ENCODE assay signal across 16 cellular contexts in the genomic region with DNA sequence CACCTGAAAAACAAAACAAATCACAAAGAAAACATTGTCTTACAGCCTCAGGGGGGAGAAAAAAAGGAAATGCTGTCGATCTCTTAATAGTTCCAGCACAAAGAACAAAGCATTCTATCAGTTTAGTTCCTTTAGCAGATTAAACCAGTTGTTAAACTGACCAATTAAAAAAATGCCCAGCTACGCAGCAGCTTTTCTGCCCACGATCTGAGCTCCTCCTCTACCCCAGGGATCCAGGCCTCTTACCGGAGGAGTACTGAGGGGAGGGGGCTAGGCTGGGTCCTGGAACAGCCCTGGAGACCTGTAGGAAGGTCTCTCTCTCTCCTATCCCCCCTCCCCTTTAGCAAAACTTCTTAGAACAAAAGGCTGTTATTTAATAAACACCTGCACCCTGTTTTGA. TPM values are rescaled to one million over a fixed set of nuclear protein-coding genes. Genes with fewer than 3 reads are reported as not detected.
DNase-seq lines count a peak whose midpoint lies in the region; ATAC-seq, FAIRE-seq and TF ChIP-seq lines count a peak whose summit lies in the region.
"Had no signal": no experiment of that assay in that cellular context is flagged by ENCODE, and none has a peak within 500 bp of the region (broad histone marks: within the 10 kb centered on the region; RNA-seq: fewer than 3 reads in every experiment).

No MANE protein-coding gene starts in this region.

- FAIRE-seq in HepG2 (lab: Jason Lieb, UNC): no peak
- no peak for FAIRE-seq in H1 (lab: Jason Lieb, UNC)
- FAIRE-seq: A549, GM12891 had no signal

- H3K4me2 ChIP-seq in HepG2 (ENCODE audit: low read depth, low read length) (peak overlapping the region; percentile 91), H1 (ENCODE audit: insufficient read depth in 1 of 2, low read depth in 2 of 2, low read length in 2 of 2) (peak overlapping the region; percentile 68 to 91)
- H3K4me2 ChIP-seq: A549 had no signal

- H3K4me1 ChIP-seq in HepG2 (ENCODE audit: insufficient read depth, low read length) (peaks cover 85% of the 10 kb centered on the region), right lobe of liver (no peaks in the 10 kb centered on the region), H1 (replicated peaks in 1 of 4; ENCODE audit: control insufficient read depth in 3 of 4, insufficient read depth in 4 of 4, low read length in 3 of 4) (peaks cover 18 to 33% (median 26%) of the 10 kb centered on the region in 4 experiments), mucosa of stomach (ENCODE audit: control insufficient read depth, insufficient read depth, low read length) (peaks cover 5% of the 10 kb centered on the region), Peyer's patch (peaks cover 0 to 18% (median 0%) of the 10 kb centered on the region in 4 donors)
- H3K4me1 ChIP-seq: A549 had no signal

- 0 out of 2 replicates have a peak overlapping the region, but pooled peaks have one; percentile 3 for H2BK15ac ChIP-seq in H1 (ENCODE audit: low read length)

- peak overlapping the region; percentile 95 for H2BK12ac ChIP-seq in H1 (ENCODE audit: low read depth, low read length)

- ATAC-seq in HepG2 (peak; percentile 5; the same call in 2 of the 3 replicates), right lobe of liver (no peak), GM21515 (IDR thresholded peaks at IDR 0.05; ENCODE audit: unreplicated experiment) (no peak), HG03354 (IDR thresholded peaks at IDR 0.05; ENCODE audit: poor library complexity, severe bottlenecking, unreplicated experiment) (no peak)
- ATAC-seq: A549 had no signal

- TF ChIP-seq CTCF in HepG2 (CRISPR knock-in tag; IDR thresholded peaks at IDR 0.05) (no peak), right lobe of liver (IDR thresholded peaks at IDR 0.05) (no peak), H1 (IDR thresholded peaks at IDR 0.05; ENCODE audit: control extremely low read depth in 1 of 3, insufficient read depth in 1 of 3, low read depth in 1 of 3, low read length in 3 of 3) (no peak), Peyer's patch (IDR thresholded peaks at IDR 0.05) (no peak)

- H2AK5ac ChIP-seq in H1 (ENCODE audit: low read depth, low read length): peak overlapping the region; percentile 95

- H2BK120ac ChIP-seq in H1 (replicated peaks; ENCODE audit: low read depth, low read length): peak overlapping the region; percentile 91

- no peak overlapping the region for H2AFZ ChIP-seq in HepG2 (ENCODE audit: low read length)
- H2AFZ ChIP-seq in H1 (ENCODE audit: low read length): no peak overlapping the region

- H4K20me1 ChIP-seq in HepG2 (ENCODE audit: insufficient read depth, low read length) (no peaks in the 10 kb centered on the region), H1 (replicated peaks in 1 of 2; ENCODE audit: control insufficient read depth in 1 of 2, insufficient read depth in 2 of 2, low read length in 2 of 2) (peaks cover 0 to 2% of the 10 kb centered on the region in 2 experiments)

- H3K79me2 ChIP-seq in HepG2 (ENCODE audit: insufficient read depth, low read length) (peaks cover 87% of the 10 kb centered on the region), H1 (ENCODE audit: control insufficient read depth in 1 of 2, insufficient read depth in 2 of 2, low read length in 2 of 2) (peaks cover 15 to 81% of the 10 kb centered on the region in 2 experiments)

- peak overlapping the region; percentile 99 for H2BK20ac ChIP-seq in H1 (ENCODE audit: low read length)

- DNase-seq in HepG2 (ENCODE audit: low spot score) (no peak), right lobe of liver (no peak), H1 (ENCODE audit: low read depth in 1 of 2, low spot score in 2 of 2) (peak in 1 of 2 experiments; percentile 60), nucleus accumbens (lab: John Stamatoyannopoulos, UW) (no peak), Peyer's patch (no peak)
- DNase-seq: activated B cell treated with CpG ODN at 0.5 μM for 24 hours; DMS 273 treated with DMSO at 0.1 percent for 48 hours; effector CD4-positive, alpha-beta T cell; head of caudate nucleus; NCI-H524 treated with DMSO at 0.1 percent for 48 hours; SHP77 treated with DMSO at 0.1 percent for 48 hours had no signal

- H4K91ac ChIP-seq in H1 (replicated peaks; ENCODE audit: insufficient read length, low read length): peak overlapping the region; percentile 67

- TF ChIP-seq RAD21 in HepG2 (CRISPR knock-in tag; IDR thresholded peaks at IDR 0.05): no peak
- no peak for TF ChIP-seq RAD21 in H1 (IDR thresholded peaks at IDR 0.05 in 1 of 2, conservative IDR thresholded peaks at IDR 0.05 in 1 of 2; ENCODE audit: low read depth in 2 of 2, low read length in 2 of 2)

- CTCF ChIA-PET in HepG2 (lab: Yijun Ruan, JAX; ENCODE audit: low intra/inter-chr PET ratio, low total read pairs) (no interaction called here), H1 (lab: Charles Lee; ENCODE audit: partially characterized antibody) (interaction anchor here (1.2 to 4.4 kb wide), 4 partner anchors 12 to 40 kb away, joined by 4 to 19 read pairs (median 12); partner anchors contain the start of gene PTK7)

- H3K36me3 ChIP-seq in HepG2 (replicated peaks in 1 of 2; ENCODE audit: control insufficient read depth in 1 of 2, insufficient read depth in 2 of 2, low read length in 2 of 2) (no peaks in the 10 kb centered on the region), right lobe of liver (no peaks in the 10 kb centered on the region), H1 (ENCODE audit: control insufficient read depth in 2 of 4, insufficient read depth in 4 of 4, low read length in 3 of 4) (no peaks in the 10 kb centered on the region), mucosa of stomach (ENCODE audit: control insufficient read depth, insufficient read depth, low read length) (no peaks in the 10 kb centered on the region), Peyer's patch (no peaks in the 10 kb centered on the region)

- H3K9me3 ChIP-seq in HepG2 (ENCODE audit: low read length): no peaks in the 10 kb centered on the region
- no peaks in the 10 kb centered on the region for H3K9me3 ChIP-seq in right lobe of liver
- no peaks in the 10 kb centered on the region for H3K9me3 ChIP-seq in H1 (ENCODE audit: insufficient read depth in 2 of 2, low read depth in 1 of 2, low read length in 1 of 2)
- no peaks in the 10 kb centered on the region for H3K9me3 ChIP-seq in mucosa of stomach (ENCODE audit: control insufficient read depth, low read length)
- H3K9me3 ChIP-seq in Peyer's patch: no peaks in the 10 kb centered on the region
- H3K9me3 ChIP-seq: A549 had no signal

- H3K27ac ChIP-seq in HepG2 (ENCODE audit: extremely low read length, insufficient read depth, low read length): peak overlapping the region; percentile 92
- H3K27ac ChIP-seq in right lobe of liver: no peak overlapping the region
- peak overlapping the region; percentile 81 for H3K27ac ChIP-seq in H1 (ENCODE audit: low read depth, low read length)
- H3K27ac ChIP-seq in Peyer's patch: peak overlapping the region in 1 of 4 donors; percentile 0
- H3K27ac ChIP-seq: A549 had no signal

- H4K8ac ChIP-seq in H1 (ENCODE audit: extremely low read depth, insufficient read depth, low read length): no peak overlapping the region; the same call in 1 of the 2 replicates

- no peak overlapping the region for H3K14ac ChIP-seq in H1 (ENCODE audit: insufficient read length)

- no peaks in the 10 kb centered on the region for H3K27me3 ChIP-seq in HepG2 (ENCODE audit: control insufficient read depth in 1 of 2, insufficient read depth in 2 of 2, low read length in 2 of 2)
- no peaks in the 10 kb centered on the region for H3K27me3 ChIP-seq in right lobe of liver
- H3K27me3 ChIP-seq in H1 (replicated peaks in 1 of 4; ENCODE audit: control insufficient read depth in 3 of 4, extremely low read depth in 1 of 4, insufficient read depth in 3 of 4, low read length in 3 of 4): no peaks in the 10 kb centered on the region
- H3K27me3 ChIP-seq in mucosa of stomach (ENCODE audit: control insufficient read depth, insufficient read depth, low read length): no peaks in the 10 kb centered on the region
- H3K27me3 ChIP-seq in Peyer's patch: no peaks in the 10 kb centered on the region

- in situ Hi-C loops in HepG2 (cut with HindIII; ENCODE audit: extremely low pct_ligation_motif_present, low pct_unique_long_range_greater_than_20kb): no loop called here

- peak overlapping the region; percentile 97; the same call in 1 of the 2 replicates for H2BK5ac ChIP-seq in H1 (ENCODE audit: low read depth, low read length)

- H3K23me2 ChIP-seq in H1 (ENCODE audit: low read depth, low read length): 0 out of 2 replicates have a peak, but pooled peaks cover 2% of the 10 kb centered on the region

- POLR2A ChIA-PET in HepG2 (lab: Yijun Ruan, JAX) (interaction anchor here (0.7 to 5.5 kb wide), 21 partner anchors 10 to 307 kb away, joined by 3 to 67 read pairs (median 5); partner anchors contain the start of genes BICRAL, CNPY3, CUL7 and KLC4), H1 (lab: Charles Lee; ENCODE audit: partially characterized antibody) (interaction anchor here (0.7 to 2.8 kb wide), 7 partner anchors 13 to 77 kb away, joined by 3 to 28 read pairs (median 3); partner anchors contain the start of genes KLC4, MRPL2 and PTK7)

- intact Hi-C loops in HepG2 (cut with micrococcal nuclease; ENCODE audit: unreplicated experiment): no loop called here
- intact Hi-C loops in right lobe of liver (cut with DNase I): no loop called here

- H3K9ac ChIP-seq in HepG2 (ENCODE audit: insufficient read depth, low read depth, low read length): peak overlapping the region; percentile 81
- peak overlapping the region in 2 of 4 experiments; percentile 2 to 5; a peak in 2 of 7 replicates for H3K9ac ChIP-seq in H1 (replicated peaks in 1 of 4; ENCODE audit: extremely low read depth in 1 of 4, low read depth in 3 of 4, low read length in 3 of 4)
- H3K9ac ChIP-seq in mucosa of stomach (ENCODE audit: low read length): peak overlapping the region; percentile 42

- no TSS peak for BruUV-seq in HepG2 (replicated peaks; lab: Mats Ljungman, UMichigan)

- peaks cover 19% of the 10 kb centered on the region for H3K79me1 ChIP-seq in H1 (ENCODE audit: low read depth, low read length)

- peak overlapping the region; percentile 96 for H3K18ac ChIP-seq in H1 (ENCODE audit: extremely low read depth, low read length)

- TF ChIP-seq EP300 in HepG2 (IDR thresholded peaks at IDR 0.05; ENCODE audit: low read depth in 2 of 2, low read length in 2 of 2) (peak in 1 of 2 experiments; percentile 50; a peak in 1 of 4 replicates), HepG2 (CRISPR knock-in tag; IDR thresholded peaks at IDR 0.05; ENCODE audit: borderline replicate concordance) (no peak), H1 (IDR thresholded peaks at IDR 0.05; ENCODE audit: borderline replicate concordance in 1 of 2, low read depth in 2 of 2, low read length in 2 of 2) (peak in 1 of 2 experiments; percentile 99; a peak in 1 of 3 replicates)

- WGBS in HepG2 (ENCODE audit: low lambda C conversion rate): 8% methylated on average over 4 of the region's 4 CpGs
- 77% methylated on average over 4 of the region's 4 CpGs for whole genome bisulfite sequencing in right lobe of liver (ENCODE audit: insufficient coverage, low coverage, low lambda C conversion rate, missing lambda C conversion rate)
- WGBS in H1 (ENCODE audit: extremely low coverage in 1 of 2, insufficient coverage in 1 of 2, insufficient read length in 1 of 2, insufficient replicate concordance in 2 of 2, low coverage in 1 of 2, low lambda C conversion rate in 2 of 2, missing lambda C conversion rate in 1 of 2), 2 experiments: 29% methylated on average over 4 of the region's 4 CpGs; no CpG with 5 or more reads in 1 of the 2 experiments

- no peak overlapping the region for H3K23ac ChIP-seq in H1 (ENCODE audit: insufficient read length)

- no peak overlapping the region for H3K4ac ChIP-seq in H1 (replicated peaks; ENCODE audit: insufficient read length, low read depth, low read length)

- H4K5ac ChIP-seq in H1 (ENCODE audit: insufficient read length, low read depth, low read length): peak overlapping the region; percentile 65

- H3K4me3 ChIP-seq in HepG2 (replicated peaks in 1 of 3; ENCODE audit: insufficient read depth in 1 of 3, low read depth in 2 of 3, low read length in 3 of 3): peak overlapping the region; percentile 57 to 74 (median 57)
- H3K4me3 ChIP-seq in right lobe of liver: no peak overlapping the region
- H3K4me3 ChIP-seq in H1 (ENCODE audit: extremely low read depth in 1 of 4, insufficient read depth in 2 of 4, low read depth in 3 of 4, low read length in 4 of 4): peak overlapping the region; percentile 19 to 46 (median 31); a peak in 7 of 8 replicates
- no peak overlapping the region for H3K4me3 ChIP-seq in mucosa of stomach (ENCODE audit: low read length)
- H3K4me3 ChIP-seq in Peyer's patch: no peak overlapping the region
- H3K4me3 ChIP-seq: A549 had no signal

- H3K56ac ChIP-seq in H1 (replicated peaks; ENCODE audit: insufficient read length, low read depth, low read length): no peak overlapping the region

- TF ChIP-seq POLR2A in HepG2 (IDR thresholded peaks at IDR 0.05; ENCODE audit: insufficient read depth in 1 of 2, low read depth in 2 of 2, low read length in 2 of 2) (no peak), right lobe of liver (IDR thresholded peaks at IDR 0.05) (no peak), H1 (IDR thresholded peaks at IDR 0.05; ENCODE audit: control extremely low read depth in 1 of 2, low read depth in 2 of 2, low read length in 2 of 2) (no peak), Peyer's patch (IDR thresholded peaks at IDR 0.05) (no peak)

RNA-seq across cellular contexts. Expression of gene PTK7, which starts 13.4 kb away (rescaled TPM):
- total RNA-seq in HepG2 (2016; rRNA removed; fragmentation: Illumina TruSeq; extraction: Trizol) (48.5 and 99.8 TPM in 2 replicates), right lobe of liver (1 to 10 TPM in 3 of 6 experiments, under 1 TPM in 3; 0.55 to 1.8 (median 0.99) TPM), Peyer's patch (10 to 100 TPM in 3 of 4 donors, 1 to 10 TPM in 1; 4.4 to 22.3 (median 18.3) TPM)
- 16.1 and 17.5 TPM in 2 replicates for total RNA-seq in HepG2 (2016; cell fraction: cytosol; rRNA removed; fragmentation: Illumina TruSeq; extraction: Trizol; ENCODE audit: low read depth)
- 42.2 and 99.6 TPM in 2 replicates for total RNA-seq in HepG2 (2016; cell fraction: insoluble cytoplasmic fraction; rRNA removed; fragmentation: Illumina TruSeq; extraction: Trizol)
- total RNA-seq in HepG2 (2016; cell fraction: membrane; rRNA removed; fragmentation: Illumina TruSeq; extraction: Trizol): 29.0 and 31.7 TPM in 2 replicates
- 111 and 135 TPM in 2 replicates for total RNA-seq in HepG2 (2016; cell fraction: nucleus; rRNA removed; fragmentation: Illumina TruSeq; extraction: Trizol)
- polyA plus RNA-seq in HepG2 (2011; rRNA removed) (98.5 and 116 TPM in 2 replicates), H1 (2011; rRNA removed) (110 and 133 TPM in 2 replicates)
- polyA plus RNA-seq in HepG2 (2011; cell fraction: cytosol; rRNA removed): 75.5 and 97.3 TPM in 2 replicates
- polyA plus RNA-seq in HepG2 (2011; cell fraction: nucleus; rRNA removed): 240 and 289 TPM in 2 replicates
- 93.9 and 95.7 TPM in 2 replicates for polyA plus RNA-seq in HepG2 (2012)
- polyA plus RNA-seq in HepG2 (2016; cell fraction: cytosol; fragmentation: Illumina TruSeq; extraction: Trizol; ENCODE audit: low read depth): 6.8 and 7.3 TPM in 2 replicates
- 34.4 and 38.1 TPM in 2 replicates for polyA plus RNA-seq in HepG2 (2016; cell fraction: insoluble cytoplasmic fraction; fragmentation: Illumina TruSeq; extraction: Trizol; ENCODE audit: low read depth)
- polyA plus RNA-seq in HepG2 (2016; cell fraction: membrane; fragmentation: Illumina TruSeq; extraction: Trizol; ENCODE audit: low read depth): 12.8 and 15.4 TPM in 2 replicates
- 220 and 224 TPM in 2 replicates for polyA plus RNA-seq in HepG2 (2016; cell fraction: nucleus; fragmentation: Illumina TruSeq; extraction: Trizol; ENCODE audit: insufficient read depth, low read depth)
- polyA minus RNA-seq in HepG2 (2011; rRNA and poly(A)+ RNA removed; ENCODE audit: low replicate concordance): 0.19 and 231 TPM in 2 replicates
- 83.9 and 88.1 TPM in 2 replicates for polyA minus RNA-seq in HepG2 (2011; cell fraction: cytosol; rRNA and poly(A)+ RNA removed)
- polyA minus RNA-seq in HepG2 (2011; cell fraction: nucleus; rRNA and poly(A)+ RNA removed): 66.0 and 71.1 TPM in 2 replicates
- total RNA-seq in H1 (2021; fragmentation: NEBNext Ultra II Directional; extraction: Animal tissue kit (Norgen Biotek cat#: 25700)): 130 and 138 TPM in 2 replicates
- polyA plus RNA-seq in H1 (2011; cell fraction: cytosol; rRNA removed): 105 TPM
- polyA plus RNA-seq in H1 (2011; cell fraction: nucleus; rRNA removed): 256 TPM
- polyA plus RNA-seq in H1 (2012, experiment 1 of 2): 146 to 167 TPM (median 153 TPM) in 4 replicates
- polyA plus RNA-seq in H1 (2012, experiment 2 of 2): 166 TPM
- 111 TPM for polyA plus RNA-seq in H1 (2013, experiment 1 of 2)
- polyA plus RNA-seq in H1 (2013, experiment 2 of 2): 96.7 TPM
- 151 and 164 TPM in 2 replicates for polyA minus RNA-seq in H1 (2011; rRNA and poly(A)+ RNA removed)
- polyA minus RNA-seq in H1 (2011; cell fraction: cytosol; rRNA and poly(A)+ RNA removed): 99.5 TPM
- 99.6 TPM for polyA minus RNA-seq in H1 (2011; cell fraction: nucleus; rRNA and poly(A)+ RNA removed)

RNA-seq across cellular contexts. Expression of gene KLC4, which starts 30.0 kb away (rescaled TPM):
- total RNA-seq in HepG2 (2016; rRNA removed; fragmentation: Illumina TruSeq; extraction: Trizol): 45.4 and 45.8 TPM in 2 replicates
- total RNA-seq in HepG2 (2016; cell fraction: cytosol; rRNA removed; fragmentation: Illumina TruSeq; extraction: Trizol; ENCODE audit: low read depth): 8.5 and 8.8 TPM in 2 replicates
- 47.2 and 51.0 TPM in 2 replicates for total RNA-seq in HepG2 (2016; cell fraction: insoluble cytoplasmic fraction; rRNA removed; fragmentation: Illumina TruSeq; extraction: Trizol)
- total RNA-seq in HepG2 (2016; cell fraction: membrane; rRNA removed; fragmentation: Illumina TruSeq; extraction: Trizol): 13.3 and 15.2 TPM in 2 replicates
- 35.8 and 40.4 TPM in 2 replicates for total RNA-seq in HepG2 (2016; cell fraction: nucleus; rRNA removed; fragmentation: Illumina TruSeq; extraction: Trizol)
- polyA plus RNA-seq in HepG2 (2011; rRNA removed): 70.4 and 89.4 TPM in 2 replicates
- 29.9 and 38.2 TPM in 2 replicates for polyA plus RNA-seq in HepG2 (2011; cell fraction: cytosol; rRNA removed)
- polyA plus RNA-seq in HepG2 (2011; cell fraction: nucleus; rRNA removed): 249 and 270 TPM in 2 replicates
- 56.0 and 58.1 TPM in 2 replicates for polyA plus RNA-seq in HepG2 (2012)
- 4.5 and 5.4 TPM in 2 replicates for polyA plus RNA-seq in HepG2 (2016; cell fraction: cytosol; fragmentation: Illumina TruSeq; extraction: Trizol; ENCODE audit: low read depth)
- 32.7 and 33.8 TPM in 2 replicates for polyA plus RNA-seq in HepG2 (2016; cell fraction: insoluble cytoplasmic fraction; fragmentation: Illumina TruSeq; extraction: Trizol; ENCODE audit: low read depth)
- polyA plus RNA-seq in HepG2 (2016; cell fraction: membrane; fragmentation: Illumina TruSeq; extraction: Trizol; ENCODE audit: low read depth): 6.9 and 7.6 TPM in 2 replicates
- polyA plus RNA-seq in HepG2 (2016; cell fraction: nucleus; fragmentation: Illumina TruSeq; extraction: Trizol; ENCODE audit: insufficient read depth, low read depth): 72.9 and 91.6 TPM in 2 replicates
- polyA minus RNA-seq in HepG2 (2011; rRNA and poly(A)+ RNA removed; ENCODE audit: low replicate concordance): 12.0 and 88.9 TPM in 2 replicates
- polyA minus RNA-seq in HepG2 (2011; cell fraction: cytosol; rRNA and poly(A)+ RNA removed): 22.5 and 32.4 TPM in 2 replicates
- polyA minus RNA-seq in HepG2 (2011; cell fraction: nucleus; rRNA and poly(A)+ RNA removed): 64.2 and 74.3 TPM in 2 replicates
- total RNA-seq in right lobe of liver: 100 to 1,000 TPM in 1 of 6 experiments, 10 to 100 TPM in 5; 45.8 to 134 (median 65.0) TPM
- total RNA-seq in H1 (2021; fragmentation: NEBNext Ultra II Directional; extraction: Animal tissue kit (Norgen Biotek cat#: 25700)): 27.7 and 28.5 TPM in 2 replicates
- 15.7 and 23.8 TPM in 2 replicates for polyA plus RNA-seq in H1 (2011; rRNA removed)
- 23.5 TPM for polyA plus RNA-seq in H1 (2011; cell fraction: cytosol; rRNA removed)
- 63.1 TPM for polyA plus RNA-seq in H1 (2011; cell fraction: nucleus; rRNA removed)
- 17.2 to 26.8 TPM (median 26.2 TPM) in 4 replicates for polyA plus RNA-seq in H1 (2012, experiment 1 of 2)
- polyA plus RNA-seq in H1 (2012, experiment 2 of 2): 20.2 TPM
- polyA plus RNA-seq in H1 (2013, experiment 1 of 2): 14.9 TPM
- 13.6 TPM for polyA plus RNA-seq in H1 (2013, experiment 2 of 2)
- 17.6 and 19.2 TPM in 2 replicates for polyA minus RNA-seq in H1 (2011; rRNA and poly(A)+ RNA removed)
- 9.5 TPM for polyA minus RNA-seq in H1 (2011; cell fraction: cytosol; rRNA and poly(A)+ RNA removed)
- polyA minus RNA-seq in H1 (2011; cell fraction: nucleus; rRNA and poly(A)+ RNA removed): 20.0 TPM
- total RNA-seq in Peyer's patch: 100 to 1,000 TPM in 3 of 4 donors, 10 to 100 TPM in 1; 50.3 to 214 (median 183) TPM

RNA-seq across cellular contexts. Expression of gene MRPL2, which starts 30.2 kb away (rescaled TPM):
- 56.1 and 56.8 TPM in 2 replicates for total RNA-seq in HepG2 (2016; rRNA removed; fragmentation: Illumina TruSeq; extraction: Trizol)
- 24.7 and 25.2 TPM in 2 replicates for total RNA-seq in HepG2 (2016; cell fraction: cytosol; rRNA removed; fragmentation: Illumina TruSeq; extraction: Trizol; ENCODE audit: low read depth)
- 45.8 and 58.5 TPM in 2 replicates for total RNA-seq in HepG2 (2016; cell fraction: insoluble cytoplasmic fraction; rRNA removed; fragmentation: Illumina TruSeq; extraction: Trizol)
- 19.8 and 24.7 TPM in 2 replicates for total RNA-seq in HepG2 (2016; cell fraction: membrane; rRNA removed; fragmentation: Illumina TruSeq; extraction: Trizol)
- 29.3 and 31.1 TPM in 2 replicates for total RNA-seq in HepG2 (2016; cell fraction: nucleus; rRNA removed; fragmentation: Illumina TruSeq; extraction: Trizol)
- 65.6 and 69.9 TPM in 2 replicates for polyA plus RNA-seq in HepG2 (2011; rRNA removed)
- polyA plus RNA-seq in HepG2 (2011; cell fraction: cytosol; rRNA removed): 54.5 and 71.8 TPM in 2 replicates
- 75.8 and 91.0 TPM in 2 replicates for polyA plus RNA-seq in HepG2 (2011; cell fraction: nucleus; rRNA removed)
- 95.2 and 116 TPM in 2 replicates for polyA plus RNA-seq in HepG2 (2012)
- polyA plus RNA-seq in HepG2 (2016; cell fraction: cytosol; fragmentation: Illumina TruSeq; extraction: Trizol; ENCODE audit: low read depth): 24.0 and 25.5 TPM in 2 replicates
- polyA plus RNA-seq in HepG2 (2016; cell fraction: insoluble cytoplasmic fraction; fragmentation: Illumina TruSeq; extraction: Trizol; ENCODE audit: low read depth): 88.5 and 104 TPM in 2 replicates
- 24.2 and 27.0 TPM in 2 replicates for polyA plus RNA-seq in HepG2 (2016; cell fraction: membrane; fragmentation: Illumina TruSeq; extraction: Trizol; ENCODE audit: low read depth)
- polyA plus RNA-seq in HepG2 (2016; cell fraction: nucleus; fragmentation: Illumina TruSeq; extraction: Trizol; ENCODE audit: insufficient read depth, low read depth): 91.3 and 95.0 TPM in 2 replicates
- polyA minus RNA-seq in HepG2 (2011; rRNA and poly(A)+ RNA removed; ENCODE audit: low replicate concordance): 45.8 and 60.7 TPM in 2 replicates
- 30.5 and 54.2 TPM in 2 replicates for polyA minus RNA-seq in HepG2 (2011; cell fraction: cytosol; rRNA and poly(A)+ RNA removed)
- polyA minus RNA-seq in HepG2 (2011; cell fraction: nucleus; rRNA and poly(A)+ RNA removed): 18.3 and 19.6 TPM in 2 replicates
- total RNA-seq in right lobe of liver: 10 to 100 TPM; 41.6 to 63.1 (median 60.4) TPM
- total RNA-seq in H1 (2021; fragmentation: NEBNext Ultra II Directional; extraction: Animal tissue kit (Norgen Biotek cat#: 25700)): 97.7 and 99.9 TPM in 2 replicates
- polyA plus RNA-seq in H1 (2011; rRNA removed): 58.7 and 61.0 TPM in 2 replicates
- polyA plus RNA-seq in H1 (2011; cell fraction: cytosol; rRNA removed): 50.1 TPM
- polyA plus RNA-seq in H1 (2011; cell fraction: nucleus; rRNA removed): 62.3 TPM
- polyA plus RNA-seq in H1 (2012, experiment 1 of 2): 74.9 to 127 TPM (median 111 TPM) in 4 replicates
- 83.0 TPM for polyA plus RNA-seq in H1 (2012, experiment 2 of 2)
- 66.2 TPM for polyA plus RNA-seq in H1 (2013, experiment 1 of 2)
- 61.9 TPM for polyA plus RNA-seq in H1 (2013, experiment 2 of 2)
- 34.6 and 36.2 TPM in 2 replicates for polyA minus RNA-seq in H1 (2011; rRNA and poly(A)+ RNA removed)
- polyA minus RNA-seq in H1 (2011; cell fraction: cytosol; rRNA and poly(A)+ RNA removed): 37.5 TPM
- polyA minus RNA-seq in H1 (2011; cell fraction: nucleus; rRNA and poly(A)+ RNA removed): 16.5 TPM
- total RNA-seq in Peyer's patch: 10 to 100 TPM; 19.0 to 40.8 (median 22.1) TPM

RNA-seq across cellular contexts. Expression of gene CUL7, which starts 35.8 kb away (rescaled TPM):
- total RNA-seq in HepG2 (2016; rRNA removed; fragmentation: Illumina TruSeq; extraction: Trizol) (30.7 and 32.0 TPM in 2 replicates), right lobe of liver (10 to 100 TPM in 1 of 6 experiments, 1 to 10 TPM in 5; 6.5 to 12.7 (median 8.8) TPM), Peyer's patch (10 to 100 TPM; 19.4 to 33.0 (median 23.1) TPM)
- 1.6 and 2.2 TPM in 2 replicates for total RNA-seq in HepG2 (2016; cell fraction: cytosol; rRNA removed; fragmentation: Illumina TruSeq; extraction: Trizol; ENCODE audit: low read depth)
- 27.3 and 31.2 TPM in 2 replicates for total RNA-seq in HepG2 (2016; cell fraction: insoluble cytoplasmic fraction; rRNA removed; fragmentation: Illumina TruSeq; extraction: Trizol)
- total RNA-seq in HepG2 (2016; cell fraction: membrane; rRNA removed; fragmentation: Illumina TruSeq; extraction: Trizol): 5.8 and 6.7 TPM in 2 replicates
- total RNA-seq in HepG2 (2016; cell fraction: nucleus; rRNA removed; fragmentation: Illumina TruSeq; extraction: Trizol): 34.6 and 35.9 TPM in 2 replicates
- polyA plus RNA-seq in HepG2 (2011; rRNA removed) (60.7 and 79.4 TPM in 2 replicates), H1 (2011; rRNA removed) (15.0 and 19.1 TPM in 2 replicates)
- 38.0 and 49.6 TPM in 2 replicates for polyA plus RNA-seq in HepG2 (2011; cell fraction: cytosol; rRNA removed)
- polyA plus RNA-seq in HepG2 (2011; cell fraction: nucleus; rRNA removed): 221 and 265 TPM in 2 replicates
- 36.5 and 41.4 TPM in 2 replicates for polyA plus RNA-seq in HepG2 (2012)
- polyA plus RNA-seq in HepG2 (2016; cell fraction: cytosol; fragmentation: Illumina TruSeq; extraction: Trizol; ENCODE audit: low read depth): 1.1 and 1.4 TPM in 2 replicates
- polyA plus RNA-seq in HepG2 (2016; cell fraction: insoluble cytoplasmic fraction; fragmentation: Illumina TruSeq; extraction: Trizol; ENCODE audit: low read depth): 16.9 and 21.5 TPM in 2 replicates
- polyA plus RNA-seq in HepG2 (2016; cell fraction: membrane; fragmentation: Illumina TruSeq; extraction: Trizol; ENCODE audit: low read depth): 2.2 and 2.7 TPM in 2 replicates
- 63.7 and 70.4 TPM in 2 replicates for polyA plus RNA-seq in HepG2 (2016; cell fraction: nucleus; fragmentation: Illumina TruSeq; extraction: Trizol; ENCODE audit: insufficient read depth, low read depth)
- 14.4 and 143 TPM in 2 replicates for polyA minus RNA-seq in HepG2 (2011; rRNA and poly(A)+ RNA removed; ENCODE audit: low replicate concordance)
- 44.5 and 45.5 TPM in 2 replicates for polyA minus RNA-seq in HepG2 (2011; cell fraction: cytosol; rRNA and poly(A)+ RNA removed)
- polyA minus RNA-seq in HepG2 (2011; cell fraction: nucleus; rRNA and poly(A)+ RNA removed): 65.0 and 67.0 TPM in 2 replicates
- 10.8 and 11.4 TPM in 2 replicates for total RNA-seq in H1 (2021; fragmentation: NEBNext Ultra II Directional; extraction: Animal tissue kit (Norgen Biotek cat#: 25700))
- polyA plus RNA-seq in H1 (2011; cell fraction: cytosol; rRNA removed): 20.6 TPM
- polyA plus RNA-seq in H1 (2011; cell fraction: nucleus; rRNA removed): 75.9 TPM
- 11.1 to 16.5 TPM (median 14.8 TPM) in 4 replicates for polyA plus RNA-seq in H1 (2012, experiment 1 of 2)
- 11.6 TPM for polyA plus RNA-seq in H1 (2012, experiment 2 of 2)
- polyA plus RNA-seq in H1 (2013, experiment 1 of 2): 6.7 TPM
- polyA plus RNA-seq in H1 (2013, experiment 2 of 2): 6.2 TPM
- polyA minus RNA-seq in H1 (2011; rRNA and poly(A)+ RNA removed): 25.3 and 26.4 TPM in 2 replicates
- 11.2 TPM for polyA minus RNA-seq in H1 (2011; cell fraction: cytosol; rRNA and poly(A)+ RNA removed)
- polyA minus RNA-seq in H1 (2011; cell fraction: nucleus; rRNA and poly(A)+ RNA removed): 24.7 TPM

Comparison
In these comparisons a context has a peak if more than half of its experiments do, and no peak if none do; other contexts are left out.
1. H3K27ac ChIP-seq: peak in HepG2 (single experiment) and H1 (single experiment); none in right lobe of liver (0 of 3).
2. H3K4me3 ChIP-seq: peak in HepG2 (3 of 3) and H1 (4 of 4); none in right lobe of liver (0 of 3), mucosa of stomach (single experiment) and Peyer's patch (0 of 4).
3. Of the 41 proteins assayed by ChIP-seq in both HepG2 and H1: peak only in HepG2: none; only in H1: JUND; in both: none; in neither: 38; mixed calls (peak in some experiments, not most) for 2.